Comparison of ENCODE assay signal across 9 cellular contexts in the genomic region with DNA sequence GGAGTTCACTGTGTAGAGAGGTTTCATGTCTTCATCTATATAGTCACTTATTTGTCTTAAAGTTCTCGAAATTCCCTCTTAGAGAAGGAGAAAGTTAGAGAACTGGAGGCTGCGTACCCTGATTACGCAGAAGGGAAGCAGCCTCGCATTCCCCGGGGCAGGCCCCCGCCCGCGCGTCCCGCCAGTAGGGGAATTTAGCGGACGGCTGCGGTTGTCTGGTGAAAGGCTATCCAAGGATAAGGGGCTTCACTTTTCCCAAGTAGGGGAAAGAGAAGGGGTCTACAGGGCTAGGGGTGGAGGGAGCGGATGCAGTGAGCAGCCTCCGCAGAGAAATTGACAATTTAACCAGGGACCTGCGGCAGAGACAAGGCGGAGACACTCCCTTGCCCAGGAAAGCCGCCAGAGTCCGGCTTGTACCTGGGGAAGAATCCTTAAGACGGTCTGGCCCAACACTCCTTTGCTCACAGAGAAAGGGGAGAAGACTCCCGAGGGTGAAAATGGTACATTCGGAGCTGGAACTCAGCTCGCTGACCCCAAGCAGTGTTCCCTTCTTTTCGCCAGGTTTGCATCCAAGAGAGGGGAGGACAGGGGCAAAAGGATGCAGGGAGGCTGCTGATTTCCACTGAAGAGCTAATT. TPM values are rescaled to one million over a fixed set of nuclear protein-coding genes. Genes with fewer than 3 reads are reported as not detected.
DNase-seq lines count a peak whose midpoint lies in the region; TF ChIP-seq lines count a peak whose summit lies in the region.
"Had no signal": no experiment of that assay in that cellular context is flagged by ENCODE, and none has a peak within 500 bp of the region (broad histone marks: within the 10 kb centered on the region; RNA-seq: fewer than 3 reads in every experiment).

No MANE protein-coding gene starts in this region.

- peak overlapping the region; percentile 96 to 98 for H3K27ac ChIP-seq in ascending aorta

- H3K4me3 ChIP-seq in ascending aorta (peak overlapping the region; percentile 81 to 90), iPS-11a (ENCODE audit: low read depth, low read length) (peak overlapping the region; percentile 57)

- TF ChIP-seq CTCF in ascending aorta (IDR thresholded peaks at IDR 0.05), result no peak
- TF ChIP-seq CTCF in GM20000 (IDR thresholded peaks at IDR 0.05; ENCODE audit: extremely low read depth, missing control alignments), result no peak

- intact Hi-C loops in ascending aorta (cut with DNase I), result loop anchor here (5.0 to 10.0 kb wide), 4 partner anchors 47 to 1657 kb away; a partner anchor contains a TSS

- DNase-seq in EL (peak; percentile 57), ascending aorta (ENCODE audit: low spot score in 2 of 2) (peak in 1 of 2 donors; percentile 72), renal cortical epithelial cell (ENCODE audit: low read depth) (peak; percentile 30), globus pallidus (ENCODE audit: low spot score) (no peak), NCI-H526 (lab: John Stamatoyannopoulos, UW) (no peak), GM20000 (ENCODE audit: low spot score) (no peak), dermis blood vessel endothelial cell (no peak)
- DNase-seq: NCI-H187 had no signal

- no peaks in the 10 kb centered on the region for H3K27me3 ChIP-seq in ascending aorta

- H3K9me3 ChIP-seq in ascending aorta, result no peaks in the 10 kb centered on the region

- H3K36me3 ChIP-seq in ascending aorta, result no peaks in the 10 kb centered on the region

- H3K4me1 ChIP-seq in ascending aorta, result peaks cover 4 to 23% of the 10 kb centered on the region in 2 donors

RNA-seq across cellular contexts. Expression of a gene that starts 1.0 kb away (rescaled TPM):
- total RNA-seq in ascending aorta (4.0 TPM), renal cortical epithelial cell (0.52 and 2.9 TPM in 2 replicates), dermis blood vessel endothelial cell (1.8 and 2.4 TPM in 2 replicates)

Comparison
In these comparisons a context has a peak if more than half of its experiments do, and no peak if none do; other contexts are left out.
1. DNase-seq: peak in EL (single experiment) and renal cortical epithelial cell (single experiment); none in globus pallidus (single experiment), NCI-H526 (0 of 2), GM20000 (single experiment) and dermis blood vessel endothelial cell (single experiment).